1 cellular context compared by ENCODE assay signal in genomic region chr14:20683896-20684661, GRCh38.
TF ChIP-seq lines count a peak whose summit lies in the region.

RNASE4 (plus strand) TSS chr14:20684560; CDS start chr14:20699372, 14,812 bp downstream.

TF ChIP-seq in HEK293, 187 proteins besides CTCF, POLR2A, EP300 and RAD21 (continued from another document):
- TF ChIP-seq YY1 (tag by site-specific recombination; IDR thresholded peaks at IDR 0.05), result peak; percentile 48; the same call in 1 of the 2 replicates
- no peak for TF ChIP-seq ZNF214 (tag by site-specific recombination; IDR thresholded peaks at IDR 0.05; ENCODE audit: borderline replicate concordance)
- no peak for TF ChIP-seq ZNF223 (tag by site-specific recombination; IDR thresholded peaks at IDR 0.05)
- TF ChIP-seq ZNF518A (tag by site-specific recombination; conservative IDR thresholded peaks at IDR 0.05; ENCODE audit: low read depth), result no peak
- TF ChIP-seq ZNF2 (tag by site-specific recombination; IDR thresholded peaks at IDR 0.05), result peak; percentile 65
- peak; percentile 57 for TF ChIP-seq SP7 (tag by site-specific recombination; IDR thresholded peaks at IDR 0.05)
- no peak for TF ChIP-seq ATF2 (tag by site-specific recombination; IDR thresholded peaks at IDR 0.05; ENCODE audit: low read depth)
- peak; percentile 37; the same call in 1 of the 2 replicates for TF ChIP-seq TRIM28 (IDR thresholded peaks at IDR 0.05; ENCODE audit: borderline replicate concordance, low read length)
- no peak; the same call in 1 of the 2 replicates for TF ChIP-seq HIC1 (tag by site-specific recombination; IDR thresholded peaks at IDR 0.05)
- TF ChIP-seq ZNF571 (tag by site-specific recombination; IDR thresholded peaks at IDR 0.05), result no peak
- no peak for TF ChIP-seq GLI2 (tag by site-specific recombination; IDR thresholded peaks at IDR 0.05; ENCODE audit: borderline replicate concordance, low read depth)
- no peak for TF ChIP-seq MZF1 (tag by site-specific recombination; IDR thresholded peaks at IDR 0.05; ENCODE audit: borderline replicate concordance)
- peak; percentile 53; the same call in 1 of the 2 replicates for TF ChIP-seq PRDM4 (tag by site-specific recombination; IDR thresholded peaks at IDR 0.05)
- peak; percentile 43; the same call in 1 of the 2 replicates for TF ChIP-seq ZNF596 (tag by site-specific recombination; IDR thresholded peaks at IDR 0.05)
- no peak for TF ChIP-seq ZFP41 (tag by site-specific recombination; IDR thresholded peaks at IDR 0.05; ENCODE audit: borderline replicate concordance)
- TF ChIP-seq GFI1B (tag by site-specific recombination; IDR thresholded peaks at IDR 0.05), result peak; percentile 51; the same call in 1 of the 2 replicates
- peak; percentile 61; the same call in 1 of the 2 replicates for TF ChIP-seq ZBTB17 (tag by site-specific recombination; IDR thresholded peaks at IDR 0.05)
- no peak for TF ChIP-seq ZNF830 (tag by site-specific recombination; IDR thresholded peaks at IDR 0.05; ENCODE audit: low read depth)
- peak; percentile 1; the same call in 1 of the 2 replicates for TF ChIP-seq ZNF37A (tag by site-specific recombination; IDR thresholded peaks at IDR 0.05)
- peak; percentile 47 for TF ChIP-seq KLF17 (tag by site-specific recombination; IDR thresholded peaks at IDR 0.05)
- TF ChIP-seq IKZF3 (tag by site-specific recombination; IDR thresholded peaks at IDR 0.05), result peak; percentile 82
- peak; percentile 98 for TF ChIP-seq GLIS2 (tag by site-specific recombination; IDR thresholded peaks at IDR 0.05)
TF ChIP-seq in HEK293: peak in this region for 71.
